Comparison of ENCODE assay signal across 30 cellular contexts in genomic region chr12:121688966-121689365, GRCh38.
"Had no signal": no experiment of that assay in that cellular context is flagged by ENCODE, and none has a peak within 500 bp of the region (broad histone marks: within the 10 kb centered on the region; RNA-seq: fewer than 3 reads in every experiment).

No MANE protein-coding gene starts in this region.

- H3K27ac ChIP-seq: breast epithelium, SK-N-MC had no signal

- H3K27me3 ChIP-seq: breast epithelium, MG63 had no signal

- ATAC-seq: Panc1, Right ventricle myocardium inferior, T-cell had no signal

- H3K4me3 Mint-ChIP-seq: activated B cell treated with CpG ODN at 0.5 μM for 24 hours; activated CD4-positive, alpha-beta memory T cell treated with anti-CD3 and anti-CD28 coated beads, Interleukin-2, amount 10 ng/mL, durations not matched to agents 7 days and 5 days; activated naive CD4-positive, alpha-beta T cell treated with anti-CD3 and anti-CD28 coated beads, Interleukin-2, amount 50 U/mL, for 24 hours; activated T-cell treated with anti-CD3 and anti-CD28 coated beads, Interleukin-2, amount 50 U/mL, for 24 hours; activated T-helper 1 cell treated with anti-CD3 and anti-CD28 coated beads, Interleukin-12 subunit alpha, Interleukin-12 subunit beta, Interleukin-2, Interleukin-4 antibody, amounts not matched to agents 30 ng/mL and 10 ng/mL and 1 ng/mL, durations not matched to agents 14 hours and 24 hours and 36 hours; T-cell had no signal

- H3K36me3 ChIP-seq: breast epithelium, MG63 had no signal

- H3K36me3 Mint-ChIP-seq: activated naive CD4-positive, alpha-beta T cell treated with anti-CD3 and anti-CD28 coated beads, Interleukin-2, amount 50 U/mL, for 24 hours; T-cell had no signal

- H3K9me3 ChIP-seq: breast epithelium, MG63 had no signal

- FAIRE-seq: TTC549 had no signal

- H3K27me3 Mint-ChIP-seq: activated B cell treated with CpG ODN at 0.5 μM for 24 hours; activated naive CD4-positive, alpha-beta T cell treated with anti-CD3 and anti-CD28 coated beads, Interleukin-2, amount 50 U/mL, for 24 hours; activated T-cell treated with anti-CD3 and anti-CD28 coated beads, Interleukin-2, amount 50 U/mL, for 24 hours; T-cell had no signal

- DNase-seq: activated B cell treated with CpG ODN at 0.5 μM for 24 hours; activated CD4-positive, alpha-beta memory T cell treated with anti-CD3 and anti-CD28 coated beads, Interleukin-2, amount 10 ng/mL, durations not matched to agents 7 days and 5 days; activated CD4-positive, alpha-beta T cell treated with anti-CD3 and anti-CD28 coated beads for 1 hour; activated CD4-positive, alpha-beta T cell treated with anti-CD3 and anti-CD28 coated beads, Interleukin-2, amount 50 U/mL, for 1 hour; activated effector memory CD4-positive, alpha-beta T cell treated with Interleukin-2 at 50 U/mL for 16 hours; activated naive CD4-positive, alpha-beta T cell; activated T-cell treated with anti-CD3 and anti-CD28 coated beads, Interleukin-2, amount 50 U/mL, for 24 hours; aorta; caudate nucleus; MG63; NCI-H1105; NCI-H1436; NCI-H1694 treated with DMSO at 0.1 percent for 48 hours; NCI-H2029 treated with DMSO at 0.1 percent for 48 hours; NCI-H345; NCI-H510A; NCI-H526 treated with DMSO at 0.1 percent for 48 hours; NK-92 treated with Interleukin-12 subunit alpha and Interleukin-12 subunit beta, amount 100 ng/mL, for 24 hours; OCI-M1; RPMI8226; T-cell; T-helper 2 cell; T1000 had no signal

- H3K9me3 Mint-ChIP-seq: activated B cell treated with CpG ODN at 0.5 μM for 24 hours; activated CD4-positive, alpha-beta memory T cell treated with anti-CD3 and anti-CD28 coated beads, Interleukin-2, amount 10 ng/mL, durations not matched to agents 7 days and 5 days; activated naive CD4-positive, alpha-beta T cell treated with anti-CD3 and anti-CD28 coated beads, Interleukin-2, amount 50 U/mL, for 24 hours; activated T-cell treated with anti-CD3 and anti-CD28 coated beads, Interleukin-2, amount 50 U/mL, for 24 hours; activated T-helper 1 cell treated with anti-CD3 and anti-CD28 coated beads, Interleukin-12 subunit alpha, Interleukin-12 subunit beta, Interleukin-2, Interleukin-4 antibody, amounts not matched to agents 30 ng/mL and 10 ng/mL and 1 ng/mL, durations not matched to agents 14 hours and 24 hours and 36 hours; T-cell had no signal

- H3K4me3 ChIP-seq: breast epithelium, MG63, SK-N-MC had no signal

- H3K4me1 ChIP-seq: breast epithelium had no signal

- H3K27ac Mint-ChIP-seq: activated B cell treated with CpG ODN at 0.5 μM for 24 hours; activated CD4-positive, alpha-beta memory T cell treated with anti-CD3 and anti-CD28 coated beads, Interleukin-2, amount 10 ng/mL, durations not matched to agents 7 days and 5 days; activated naive CD4-positive, alpha-beta T cell treated with anti-CD3 and anti-CD28 coated beads, Interleukin-2, amount 50 U/mL, for 24 hours; activated T-cell treated with anti-CD3 and anti-CD28 coated beads, Interleukin-2, amount 50 U/mL, for 24 hours; activated T-helper 1 cell treated with anti-CD3 and anti-CD28 coated beads, Interleukin-12 subunit alpha, Interleukin-12 subunit beta, Interleukin-2, Interleukin-4 antibody, amounts not matched to agents 30 ng/mL and 10 ng/mL and 1 ng/mL, durations not matched to agents 14 hours and 24 hours and 36 hours had no signal
